ENCODE assay signal across 11 cellular contexts in genomic region chr1:91556556-91556955, GRCh38. TPM values are rescaled to one million over a fixed set of nuclear protein-coding genes. Genes with fewer than 3 reads are reported as not detected.
DNase-seq lines count a peak whose midpoint lies in the region; ATAC-seq and TF ChIP-seq lines count a peak whose summit lies in the region.
"Had no signal": no experiment of that assay in that cellular context is flagged by ENCODE, and none has a peak within 500 bp of the region (broad histone marks: within the 10 kb centered on the region; RNA-seq: fewer than 3 reads in every experiment).

No MANE protein-coding gene starts in this region.

- no peak overlapping the region for H3K4me2 ChIP-seq in fibroblast of lung (ENCODE audit: extremely low read depth, insufficient read depth, low read length)

- no peaks in the 10 kb centered on the region for H3K79me2 ChIP-seq in fibroblast of lung (ENCODE audit: control insufficient read depth, insufficient read depth, low read length)

- H3K27ac Mint-ChIP-seq in activated CD8-positive, alpha-beta T cell treated with anti-CD3 and anti-CD28 coated beads for 36 hours, result peak overlapping the region; percentile 75
- H3K27ac Mint-ChIP-seq in Calu3 (ENCODE audit: unreplicated experiment), result no peak overlapping the region

- H4K20me1 ChIP-seq in fibroblast of lung (ENCODE audit: control insufficient read depth, extremely low read depth, insufficient read depth, low read length), result no peaks in the 10 kb centered on the region

- H2AFZ ChIP-seq in fibroblast of lung (ENCODE audit: low read length), result no peak overlapping the region

- no peak for TF ChIP-seq CTCF in activated CD8-positive, alpha-beta T cell treated with anti-CD3 and anti-CD28 coated beads for 36 hours (IDR thresholded peaks at IDR 0.05)
- no peak for TF ChIP-seq CTCF in fibroblast of lung (conservative IDR thresholded peaks at IDR 0.05 in 1 of 2, IDR thresholded peaks at IDR 0.05 in 1 of 2; ENCODE audit: low read depth in 1 of 2, low read length in 2 of 2)
- no peak for TF ChIP-seq CTCF in uterus (IDR thresholded peaks at IDR 0.05)
- no peak for TF ChIP-seq CTCF in Calu3 (IDR thresholded peaks at IDR 0.05; ENCODE audit: unreplicated experiment)

- DNase-seq in stimulated activated CD4-positive, alpha-beta T cell treated with anti-CD3 and anti-CD28 coated beads, Interleukin-15, amount 100 ng/mL, for 24 hours, result peak; percentile 17
- DNase-seq in stimulated activated CD4-positive, alpha-beta T cell treated with anti-CD3 and anti-CD28 coated beads, Interleukin-4, amount 100 ng/mL, for 4 hours, result no peak
- peak; percentile 17 for DNase-seq in activated CD8-positive, alpha-beta T cell treated with anti-CD3 and anti-CD28 coated beads for 36 hours
- DNase-seq in fibroblast of lung (ENCODE audit: low read depth in 2 of 2), result no peak
- DNase-seq in uterus, result no peak
- no peak for DNase-seq in Calu3
- DNase-seq in NCI-H1436 (lab: John Stamatoyannopoulos, UW), result no peak
- no peak for DNase-seq in NCI-H2171 treated with DMSO at 0.1 percent for 48 hours (lab: John Stamatoyannopoulos, UW)
- DNase-seq: BE2C, H7, NCI-H524 had no signal

- H3K27me3 ChIP-seq in fibroblast of lung (ENCODE audit: control insufficient read depth, insufficient read depth, low read length) (no peaks in the 10 kb centered on the region), uterus (no peaks in the 10 kb centered on the region)
- H3K27me3 ChIP-seq: BE2C had no signal

- TF ChIP-seq POLR2A in uterus (IDR thresholded peaks at IDR 0.05), result no peak

- H3K27ac ChIP-seq in fibroblast of lung (ENCODE audit: insufficient read depth, low read length), result peak overlapping the region; percentile 18
- peak overlapping the region; percentile 64 to 67 for H3K27ac ChIP-seq in uterus

- H3K4me1 Mint-ChIP-seq in activated CD8-positive, alpha-beta T cell treated with anti-CD3 and anti-CD28 coated beads for 36 hours (ENCODE audit: low read depth), result peaks cover 80% of the 10 kb centered on the region
- no peaks in the 10 kb centered on the region for H3K4me1 Mint-ChIP-seq in Calu3 (ENCODE audit: low read depth, unreplicated experiment)

- intact Hi-C loops in activated CD8-positive, alpha-beta T cell treated with anti-CD3 and anti-CD28 coated beads for 36 hours (cut with micrococcal nuclease), result loop anchor here (5.0 to 10.0 kb wide), 4 partner anchors 34 to 248 kb away; no protein-coding TSS in a partner anchor
- intact Hi-C loops in uterus (cut with DNase I; ENCODE audit: low total_unique reads), result no loop called here
- intact Hi-C loops in Calu3 (cut with micrococcal nuclease; ENCODE audit: unreplicated experiment), result no loop called here

- no peaks in the 10 kb centered on the region for H3K27me3 Mint-ChIP-seq in activated CD8-positive, alpha-beta T cell treated with anti-CD3 and anti-CD28 coated beads for 36 hours
- no peaks in the 10 kb centered on the region for H3K27me3 Mint-ChIP-seq in Calu3 (ENCODE audit: unreplicated experiment)

- H3K9me3 Mint-ChIP-seq in activated CD8-positive, alpha-beta T cell treated with anti-CD3 and anti-CD28 coated beads for 36 hours, result peaks cover 2% of the 10 kb centered on the region
- H3K9me3 Mint-ChIP-seq in Calu3 (ENCODE audit: low read depth, unreplicated experiment), result no peaks in the 10 kb centered on the region

- H3K9me3 ChIP-seq in fibroblast of lung (ENCODE audit: control insufficient read depth, insufficient read depth, low read depth, low read length) (no peaks in the 10 kb centered on the region), uterus (no peaks in the 10 kb centered on the region)
- H3K9me3 ChIP-seq: BE2C had no signal

- POLR2A ChIA-PET in activated CD8-positive, alpha-beta T cell treated with anti-CD3 and anti-CD28 coated beads for 36 hours (lab: Charles Lee), result interaction anchor here (0.6 to 1.2 kb wide), 5 partner anchors 13 to 651 kb away, joined by 3 read pairs; no protein-coding TSS in a partner anchor

- no peaks in the 10 kb centered on the region for H3K36me3 Mint-ChIP-seq in activated CD8-positive, alpha-beta T cell treated with anti-CD3 and anti-CD28 coated beads for 36 hours (ENCODE audit: low read depth)
- H3K36me3 Mint-ChIP-seq in Calu3 (ENCODE audit: insufficient read depth, unreplicated experiment), result no peaks in the 10 kb centered on the region

- H3K4me3 Mint-ChIP-seq in activated CD8-positive, alpha-beta T cell treated with anti-CD3 and anti-CD28 coated beads for 36 hours, result no peak overlapping the region
- H3K4me3 Mint-ChIP-seq in Calu3 (ENCODE audit: low read depth, unreplicated experiment), result no peak overlapping the region

- peak; percentile 7 for ATAC-seq in activated CD8-positive, alpha-beta T cell treated with anti-CD3 and anti-CD28 coated beads for 36 hours

- no TSS peak for BruUV-seq in Calu3 (replicated peaks; lab: Mats Ljungman, UMichigan)

- H3K36me3 ChIP-seq in fibroblast of lung (ENCODE audit: control insufficient read depth, insufficient read depth, low read length) (no peaks in the 10 kb centered on the region), uterus (no peaks in the 10 kb centered on the region)
- H3K36me3 ChIP-seq: BE2C had no signal

- CTCF ChIA-PET in activated CD8-positive, alpha-beta T cell treated with anti-CD3 and anti-CD28 coated beads for 36 hours (lab: Charles Lee), result interaction anchor here (1.2 kb wide), 1 partner anchor 17 kb away, joined by 3 read pairs; no protein-coding TSS in a partner anchor
- CTCF ChIA-PET in Calu3 (lab: Charles Lee), result no interaction called here

- peaks cover 20% of the 10 kb centered on the region for H3K4me1 ChIP-seq in fibroblast of lung (ENCODE audit: control insufficient read depth, extremely low read depth, insufficient read depth, low read length)
- H3K4me1 ChIP-seq in uterus, result no peaks in the 10 kb centered on the region
- H3K4me1 ChIP-seq: BE2C had no signal

- H3K9ac ChIP-seq in fibroblast of lung (ENCODE audit: insufficient read depth, low read length), result no peak overlapping the region

- no peak overlapping the region for H3K4me3 ChIP-seq in fibroblast of lung (replicated peaks in 1 of 4; ENCODE audit: control extremely low read depth in 1 of 4, insufficient read depth in 1 of 4, low read depth in 3 of 4, low read length in 4 of 4)
- H3K4me3 ChIP-seq in uterus, result no peak overlapping the region

RNA-seq across cellular contexts. Expression of gene CDC7, which starts 55.9 kb away (rescaled TPM):
- total RNA-seq in activated CD8-positive, alpha-beta T cell treated with anti-CD3 and anti-CD28 coated beads for 36 hours, result 10 to 100 TPM; 28.0 to 30.3 TPM
- total RNA-seq in fibroblast of lung, result 3.1 and 3.6 TPM in 2 replicates
- 5.1 and 8.6 TPM in 2 replicates for polyA plus RNA-seq in fibroblast of lung
- polyA plus RNA-seq in fibroblast of lung (2012), result 3.3 and 6.4 TPM in 2 replicates
- polyA minus RNA-seq in fibroblast of lung (ENCODE audit: low replicate concordance), result not detected in 2 replicates
- total RNA-seq in uterus, result 10 to 100 TPM in 1 of 4 donors, 1 to 10 TPM in 2, under 1 TPM in 1; 0.59 to 33.5 (median 2.7) TPM
- 15.6 and 16.0 TPM in 2 replicates for total RNA-seq in Calu3 (2022)

Comparison
In these comparisons a context has a peak if more than half of its experiments do, and no peak if none do; other contexts are left out.
1. DNase-seq: peak in stimulated activated CD4-positive, alpha-beta T cell treated with anti-CD3 and anti-CD28 coated beads, Interleukin-15, amount 100 ng/mL, for 24 hours (single experiment) and activated CD8-positive, alpha-beta T cell treated with anti-CD3 and anti-CD28 coated beads for 36 hours (single experiment); none in stimulated activated CD4-positive, alpha-beta T cell treated with anti-CD3 and anti-CD28 coated beads, Interleukin-4, amount 100 ng/mL, for 4 hours (0 of 2), fibroblast of lung (0 of 2), uterus (0 of 2), Calu3 (single experiment), NCI-H1436 (single experiment) and NCI-H2171 treated with DMSO at 0.1 percent for 48 hours (single experiment).